14 cellular contexts compared by ENCODE assay signal in genomic region chr4:91171217-91171616, GRCh38.
"Had no signal": no experiment of that assay in that cellular context is flagged by ENCODE, and none has a peak within 500 bp of the region (broad histone marks: within the 10 kb centered on the region; RNA-seq: fewer than 3 reads in every experiment).

No MANE protein-coding gene starts in this region.

- H3K4me1 ChIP-seq: gastrocnemius medialis, heart left ventricle, psoas muscle, right lobe of liver had no signal

- H3K4me3 ChIP-seq: gastrocnemius medialis, heart left ventricle, psoas muscle, right lobe of liver had no signal

- DNase-seq: activated CD4-positive, alpha-beta T cell treated with anti-CD3 and anti-CD28 coated beads, Interleukin-2, amount 10 ng/mL, durations not matched to agents 24 days and 14 days; activated CD4-positive, CD25-positive, alpha-beta regulatory T cell; activated CD8-positive, alpha-beta memory T cell treated with anti-CD3 and anti-CD28 coated beads for 24 hours; activated gamma-delta T cell treated with Interleukin-2 at 50 U/mL for 16 hours; activated naive CD8-positive, alpha-beta T cell treated with anti-CD3 and anti-CD28 coated beads for 36 hours; amygdala; gastrocnemius medialis; heart left ventricle; left colon; mammary epithelial cell; psoas muscle; right lobe of liver; stimulated activated naive CD8-positive, alpha-beta T cell treated with anti-CD3 and anti-CD28 coated beads, Interleukin-15, amount 100 ng/mL, for 72 hours; SW 1271 had no signal

- H3K27ac ChIP-seq: gastrocnemius medialis, heart left ventricle, psoas muscle, right lobe of liver had no signal

- H3K27me3 ChIP-seq: gastrocnemius medialis, heart left ventricle, right lobe of liver had no signal

- H3K9me3 ChIP-seq: gastrocnemius medialis, psoas muscle, right lobe of liver had no signal

- ATAC-seq: gastrocnemius medialis; heart left ventricle; left colon; psoas muscle; right lobe of liver; stimulated activated naive CD8-positive, alpha-beta T cell treated with anti-CD3 and anti-CD28 coated beads, Interleukin-15, amount 100 ng/mL, for 72 hours had no signal

- H3K36me3 ChIP-seq: gastrocnemius medialis, heart left ventricle, right lobe of liver had no signal
